17 cellular contexts compared by ENCODE assay signal in genomic region chr1:4121834-4122512, GRCh38.
A peak's percentile ranks its signal among the peaks of the same experiment; 100 is the strongest.
DNase-seq lines count a peak whose midpoint lies in the region; ATAC-seq and TF ChIP-seq lines count a peak whose summit lies in the region.
"Had no signal": no experiment of that assay in that cellular context is flagged by ENCODE, and none has a peak within 500 bp of the region (broad histone marks: within the 10 kb centered on the region; RNA-seq: fewer than 3 reads in every experiment).

No MANE protein-coding gene starts in this region.

- H3K4me1 Mint-ChIP-seq in activated naive CD8-positive, alpha-beta T cell treated with anti-CD3 and anti-CD28 coated beads, Interleukin-2, amount 10 ng/mL, durations not matched to agents 7 days and 5 days, result no peaks in the 10 kb centered on the region
- H3K4me1 Mint-ChIP-seq in activated naive CD8-positive, alpha-beta T cell treated with anti-CD3 and anti-CD28 coated beads, Interleukin-2, amount 50 U/mL, for 24 hours, result no peaks in the 10 kb centered on the region
- H3K4me1 Mint-ChIP-seq: CD14-positive monocyte; CD4-positive, alpha-beta memory T cell had no signal

- H2AFZ ChIP-seq in osteoblast (ENCODE audit: low read length), result no peak overlapping the region
- H2AFZ ChIP-seq: GM23248 had no signal

- no peaks in the 10 kb centered on the region for H3K9me3 Mint-ChIP-seq in activated naive CD8-positive, alpha-beta T cell treated with anti-CD3 and anti-CD28 coated beads, Interleukin-2, amount 10 ng/mL, durations not matched to agents 7 days and 5 days
- no peaks in the 10 kb centered on the region for H3K9me3 Mint-ChIP-seq in activated naive CD8-positive, alpha-beta T cell treated with anti-CD3 and anti-CD28 coated beads, Interleukin-2, amount 50 U/mL, for 24 hours

- no peak overlapping the region for H3K27ac ChIP-seq in osteoblast (ENCODE audit: low read depth, low read length)
- no peak overlapping the region for H3K27ac ChIP-seq in spleen
- H3K27ac ChIP-seq: BLaER1, GM23248 had no signal

- DNase-seq in activated naive CD8-positive, alpha-beta T cell treated with anti-CD3 and anti-CD28 coated beads, Interleukin-2, amount 10 ng/mL, durations not matched to agents 7 days and 5 days, result peak; percentile 6
- DNase-seq in activated naive CD8-positive, alpha-beta T cell treated with anti-CD3 and anti-CD28 coated beads, Interleukin-2, amount 50 U/mL, for 24 hours, result no peak
- DNase-seq in osteoblast (ENCODE audit: insufficient read length, low spot score, missing footprints) (peak; percentile 52), spleen (peak; percentile 35), SW480 (ENCODE audit: low spot score) (no peak)
- DNase-seq: 8988T; Calu3; CD4-positive, alpha-beta memory T cell; DND-41; EL; GM23248; HCEC 1CT had no signal

- H3K4me1 ChIP-seq in osteoblast (ENCODE audit: insufficient read depth, low read length) (no peaks in the 10 kb centered on the region), spleen (no peaks in the 10 kb centered on the region)

- H3K4me3 Mint-ChIP-seq in activated naive CD8-positive, alpha-beta T cell treated with anti-CD3 and anti-CD28 coated beads, Interleukin-2, amount 10 ng/mL, durations not matched to agents 7 days and 5 days, result no peak overlapping the region
- H3K4me3 Mint-ChIP-seq in activated naive CD8-positive, alpha-beta T cell treated with anti-CD3 and anti-CD28 coated beads, Interleukin-2, amount 50 U/mL, for 24 hours, result no peak overlapping the region
- H3K4me3 Mint-ChIP-seq: CD4-positive, alpha-beta memory T cell had no signal

- H3K27me3 ChIP-seq in osteoblast (ENCODE audit: insufficient read depth, low read length), result no peaks in the 10 kb centered on the region
- H3K27me3 ChIP-seq in spleen (replicated peaks in 1 of 7), result peaks cover 0 to 27% (median 0%) of the 10 kb centered on the region in 7 donors

- H3K9me3 ChIP-seq in osteoblast (ENCODE audit: low read depth, low read length) (no peaks in the 10 kb centered on the region), spleen (peaks cover 0 to 7% (median 0%) of the 10 kb centered on the region in 8 donors)
- H3K9me3 ChIP-seq: BLaER1 had no signal

- no peaks in the 10 kb centered on the region for H4K20me1 ChIP-seq in osteoblast (ENCODE audit: insufficient read depth, low read length)
- H4K20me1 ChIP-seq: BLaER1 had no signal

- 75 to 83% (median 79%) methylated on average over 20 of the region's 20 CpGs for WGBS in spleen, 5 donors

- H3K4me2 ChIP-seq in osteoblast (ENCODE audit: insufficient read depth, low read length), result no peak overlapping the region
- H3K4me2 ChIP-seq: BLaER1 had no signal

- TF ChIP-seq POLR2A in spleen (IDR thresholded peaks at IDR 0.05), result no peak

- peaks cover 3% of the 10 kb centered on the region for H3K27me3 Mint-ChIP-seq in activated naive CD8-positive, alpha-beta T cell treated with anti-CD3 and anti-CD28 coated beads, Interleukin-2, amount 10 ng/mL, durations not matched to agents 7 days and 5 days
- H3K27me3 Mint-ChIP-seq in activated naive CD8-positive, alpha-beta T cell treated with anti-CD3 and anti-CD28 coated beads, Interleukin-2, amount 50 U/mL, for 24 hours, result peaks cover 6% of the 10 kb centered on the region

- no peak for ATAC-seq in activated naive CD8-positive, alpha-beta T cell treated with anti-CD3 and anti-CD28 coated beads, Interleukin-2, amount 10 ng/mL, durations not matched to agents 7 days and 5 days (ENCODE audit: low read depth)
- no peak for ATAC-seq in activated naive CD8-positive, alpha-beta T cell treated with anti-CD3 and anti-CD28 coated beads, Interleukin-2, amount 50 U/mL, for 24 hours
- ATAC-seq in GM19328 (IDR thresholded peaks at IDR 0.05; ENCODE audit: unreplicated experiment) (no peak), GM18868 (IDR thresholded peaks at IDR 0.05; ENCODE audit: unreplicated experiment) (no peak)
- ATAC-seq: GM12878 had no signal

- no peak for TF ChIP-seq CTCF in osteoblast (IDR thresholded peaks at IDR 0.05; ENCODE audit: extremely low read depth, low read depth, low read length)
- no peak for TF ChIP-seq CTCF in spleen (IDR thresholded peaks at IDR 0.05 in 8 of 11, conservative IDR thresholded peaks at IDR 0.05 in 3 of 11)

- intact Hi-C loops in spleen (cut with DNase I; ENCODE audit: low total_unique reads), result no loop called here

- no peaks in the 10 kb centered on the region for H3K79me2 ChIP-seq in osteoblast (ENCODE audit: insufficient read depth, low read length)

- H3K36me3 ChIP-seq in osteoblast (ENCODE audit: insufficient read depth, low read length) (no peaks in the 10 kb centered on the region), spleen (no peaks in the 10 kb centered on the region)
- H3K36me3 ChIP-seq: BLaER1 had no signal

- H3K4me3 ChIP-seq in osteoblast (ENCODE audit: insufficient read depth, low read length) (no peak overlapping the region), spleen (no peak overlapping the region)
- H3K4me3 ChIP-seq: BLaER1, GM12878, GM23248 had no signal

- no peak overlapping the region for H3K27ac Mint-ChIP-seq in activated naive CD8-positive, alpha-beta T cell treated with anti-CD3 and anti-CD28 coated beads, Interleukin-2, amount 10 ng/mL, durations not matched to agents 7 days and 5 days
- H3K27ac Mint-ChIP-seq in activated naive CD8-positive, alpha-beta T cell treated with anti-CD3 and anti-CD28 coated beads, Interleukin-2, amount 50 U/mL, for 24 hours, result no peak overlapping the region
- H3K27ac Mint-ChIP-seq: CD4-positive, alpha-beta memory T cell had no signal

- POLR2A ChIA-PET in activated naive CD8-positive, alpha-beta T cell treated with anti-CD3 and anti-CD28 coated beads, Interleukin-2, amount 10 ng/mL, durations not matched to agents 7 days and 5 days (lab: Charles Lee), result no interaction called here

- H3K36me3 Mint-ChIP-seq in activated naive CD8-positive, alpha-beta T cell treated with anti-CD3 and anti-CD28 coated beads, Interleukin-2, amount 10 ng/mL, durations not matched to agents 7 days and 5 days, result no peaks in the 10 kb centered on the region
- no peaks in the 10 kb centered on the region for H3K36me3 Mint-ChIP-seq in activated naive CD8-positive, alpha-beta T cell treated with anti-CD3 and anti-CD28 coated beads, Interleukin-2, amount 50 U/mL, for 24 hours (ENCODE audit: low read depth)
- H3K36me3 Mint-ChIP-seq: CD14-positive monocyte; CD4-positive, alpha-beta memory T cell had no signal

Comparison
In these comparisons a context has a peak if more than half of its experiments do, and no peak if none do; other contexts are left out.
1. DNase-seq: peak in activated naive CD8-positive, alpha-beta T cell treated with anti-CD3 and anti-CD28 coated beads, Interleukin-2, amount 10 ng/mL, durations not matched to agents 7 days and 5 days (single experiment), osteoblast (single experiment) and spleen (single experiment); none in activated naive CD8-positive, alpha-beta T cell treated with anti-CD3 and anti-CD28 coated beads, Interleukin-2, amount 50 U/mL, for 24 hours (single experiment) and SW480 (single experiment).